In genomic region chr13:89704040-89704439, GRCh38 we compare ENCODE assay signal across 20 cellular contexts.
DNase-seq lines count a peak whose midpoint lies in the region; ATAC-seq, FAIRE-seq and TF ChIP-seq lines count a peak whose summit lies in the region.
"Had no signal": no experiment of that assay in that cellular context is flagged by ENCODE, and none has a peak within 500 bp of the region (broad histone marks: within the 10 kb centered on the region; RNA-seq: fewer than 3 reads in every experiment).

No MANE protein-coding gene starts in this region.

- TF ChIP-seq CTCF in kidney (IDR thresholded peaks at IDR 0.05; ENCODE audit: borderline replicate concordance, extremely low read depth, insufficient read depth): no peak
- no peak for TF ChIP-seq CTCF in esophagus muscularis mucosa (IDR thresholded peaks at IDR 0.05)

- no peak for ATAC-seq in HG03175 (IDR thresholded peaks at IDR 0.05; ENCODE audit: unreplicated experiment)
- ATAC-seq: CD8-positive, alpha-beta T cell; GM12878 had no signal

- H3K36me3 ChIP-seq in kidney (ENCODE audit: control insufficient read depth in 1 of 2, insufficient read depth in 2 of 2, low read length in 2 of 2): no peaks in the 10 kb centered on the region
- no peaks in the 10 kb centered on the region for H3K36me3 ChIP-seq in esophagus muscularis mucosa
- H3K36me3 ChIP-seq: BLaER1 had no signal

- intact Hi-C loops in kidney (cut with DNase I): no loop called here
- intact Hi-C loops in esophagus muscularis mucosa (cut with DNase I): no loop called here

- no peak for TF ChIP-seq EP300 in esophagus muscularis mucosa (IDR thresholded peaks at IDR 0.05)

- no peaks in the 10 kb centered on the region for H3K36me3 Mint-ChIP-seq in activated CD4-positive, alpha-beta T cell treated with anti-CD3 and anti-CD28 coated beads, Interleukin-2, amount 10 ng/mL, durations not matched to agents 7 days and 5 days (ENCODE audit: low read depth)
- H3K36me3 Mint-ChIP-seq: CD4-positive, CD25-positive, alpha-beta regulatory T cell; CD8-positive, alpha-beta T cell had no signal

- no peaks in the 10 kb centered on the region for H3K4me1 Mint-ChIP-seq in activated CD4-positive, alpha-beta T cell treated with anti-CD3 and anti-CD28 coated beads, Interleukin-2, amount 10 ng/mL, durations not matched to agents 7 days and 5 days
- H3K4me1 Mint-ChIP-seq: B cell; CD4-positive, CD25-positive, alpha-beta regulatory T cell had no signal

- CTCF ChIA-PET in activated CD4-positive, alpha-beta T cell treated with anti-CD3 and anti-CD28 coated beads, Interleukin-2, amount 10 ng/mL, durations not matched to agents 7 days and 5 days (lab: Charles Lee): no interaction called here

- no peak overlapping the region for H3K4me3 Mint-ChIP-seq in activated CD4-positive, alpha-beta T cell treated with anti-CD3 and anti-CD28 coated beads, Interleukin-2, amount 10 ng/mL, durations not matched to agents 7 days and 5 days
- H3K4me3 Mint-ChIP-seq: B cell; CD4-positive, CD25-positive, alpha-beta regulatory T cell; CD8-positive, alpha-beta T cell had no signal

- H3K27ac Mint-ChIP-seq in activated CD4-positive, alpha-beta T cell treated with anti-CD3 and anti-CD28 coated beads, Interleukin-2, amount 10 ng/mL, durations not matched to agents 7 days and 5 days: no peak overlapping the region
- H3K27ac Mint-ChIP-seq: B cell; CD4-positive, CD25-positive, alpha-beta regulatory T cell; CD8-positive, alpha-beta T cell had no signal

- H3K4me1 ChIP-seq in kidney (ENCODE audit: control insufficient read depth in 1 of 2, insufficient read depth in 1 of 2, low read depth in 1 of 2, low read length in 2 of 2) (no peaks in the 10 kb centered on the region), esophagus muscularis mucosa (no peaks in the 10 kb centered on the region)
- H3K4me1 ChIP-seq: BLaER1, Caco-2 had no signal

- TF ChIP-seq POLR2A in esophagus muscularis mucosa (IDR thresholded peaks at IDR 0.05; ENCODE audit: low read depth): no peak

- no peak overlapping the region for H3K27ac ChIP-seq in kidney (ENCODE audit: low read depth in 2 of 2, low read length in 2 of 2)
- no peak overlapping the region for H3K27ac ChIP-seq in esophagus muscularis mucosa (replicated peaks in 1 of 4)
- H3K27ac ChIP-seq: BLaER1, C4-2B, GM23248 had no signal

- no peak overlapping the region for H3K9ac ChIP-seq in kidney (ENCODE audit: low read length in 2 of 2)
- H3K9ac ChIP-seq: BLaER1, GM23248 had no signal

- FAIRE-seq in RCC 7860 (lab: Jason Lieb, UNC) (peak; percentile 68), colon (lab: Jason Lieb, UNC) (peak; percentile 90), kidney (lab: Jason Lieb, UNC) (peak; percentile 97)
- FAIRE-seq: GM12878, H1 had no signal

- H3K27me3 Mint-ChIP-seq in activated CD4-positive, alpha-beta T cell treated with anti-CD3 and anti-CD28 coated beads, Interleukin-2, amount 10 ng/mL, durations not matched to agents 7 days and 5 days: no peaks in the 10 kb centered on the region
- H3K27me3 Mint-ChIP-seq: B cell; CD4-positive, CD25-positive, alpha-beta regulatory T cell had no signal

- POLR2A ChIA-PET in activated CD4-positive, alpha-beta T cell treated with anti-CD3 and anti-CD28 coated beads, Interleukin-2, amount 10 ng/mL, durations not matched to agents 7 days and 5 days (lab: Charles Lee): no interaction called here

- peaks cover 8% of the 10 kb centered on the region for H3K9me3 Mint-ChIP-seq in activated CD4-positive, alpha-beta T cell treated with anti-CD3 and anti-CD28 coated beads, Interleukin-2, amount 10 ng/mL, durations not matched to agents 7 days and 5 days

- H3K4me3 ChIP-seq in kidney (ENCODE audit: low read length in 2 of 2) (no peak overlapping the region), esophagus muscularis mucosa (no peak overlapping the region)
- H3K4me3 ChIP-seq: BLaER1, GM12878, GM23248 had no signal

- DNase-seq in RCC 7860 (ENCODE audit: low spot score) (no peak), kidney (no peak), esophagus muscularis mucosa (ENCODE audit: extremely low spot score) (no peak)
- no peak for DNase-seq in activated CD4-positive, alpha-beta T cell treated with anti-CD3 and anti-CD28 coated beads, Interleukin-2, amount 10 ng/mL, durations not matched to agents 7 days and 5 days
- DNase-seq: Caco-2; CD4-positive, CD25-positive, alpha-beta regulatory T cell; CD8-positive, alpha-beta T cell; DMS153; DND-41; GDM1; GM23248; H7; HCEC 1CT had no signal

- no peaks in the 10 kb centered on the region for H3K9me3 ChIP-seq in kidney (ENCODE audit: control insufficient read depth in 1 of 2, low read length in 2 of 2)
- H3K9me3 ChIP-seq in esophagus muscularis mucosa: no peaks in the 10 kb centered on the region
- H3K9me3 ChIP-seq: BLaER1 had no signal

- no peaks in the 10 kb centered on the region for H3K27me3 ChIP-seq in esophagus muscularis mucosa
- H3K27me3 ChIP-seq: BLaER1 had no signal
